In the genomic region with DNA sequence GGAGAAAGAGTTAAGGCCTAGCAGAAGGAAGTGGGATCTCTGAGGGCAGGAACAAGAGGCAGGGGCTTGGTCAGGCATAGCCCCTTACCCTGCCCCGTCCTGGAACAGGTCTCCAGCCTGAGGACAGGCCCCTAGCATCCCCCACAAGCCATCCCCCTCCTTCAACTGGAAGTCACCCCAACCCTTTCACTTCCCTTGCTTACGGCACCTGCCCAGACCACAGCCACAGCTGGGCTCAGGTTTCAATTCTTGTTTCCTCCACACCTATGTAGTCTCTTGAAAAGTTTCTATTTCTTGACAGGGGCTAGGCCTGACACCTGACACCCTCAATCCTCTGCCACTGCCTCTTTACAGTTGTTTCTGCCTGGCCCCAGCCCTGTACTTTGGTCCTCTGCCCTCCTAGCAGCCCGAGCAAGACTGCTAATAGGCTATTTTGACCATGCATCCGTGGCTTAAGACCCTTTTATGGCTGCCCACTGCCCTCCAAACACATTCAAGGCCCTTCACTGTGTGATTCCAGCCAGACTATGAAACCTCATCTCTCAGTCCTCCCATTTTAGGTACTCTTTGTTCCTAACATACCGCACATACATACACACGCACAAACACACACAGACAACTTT, we compare ENCODE assay signal across 8 cellular contexts. TPM values are rescaled to one million over a fixed set of nuclear protein-coding genes. Genes with fewer than 3 reads are reported as not detected.
A peak's percentile ranks its signal among the peaks of the same experiment; 100 is the strongest.
DNase-seq lines count a peak whose midpoint lies in the region; ATAC-seq and TF ChIP-seq lines count a peak whose summit lies in the region.

No MANE protein-coding gene starts in this region.

- H3K9me3 Mint-ChIP-seq in activated CD8-positive, alpha-beta T cell treated with anti-CD3 and anti-CD28 coated beads, Interleukin-2, amount 10 ng/mL, durations not matched to agents 7 days and 5 days (ENCODE audit: insufficient read depth), result no peaks in the 10 kb centered on the region

- H3K27me3 ChIP-seq in DOHH2 (ENCODE audit: control insufficient read depth, low read length), result no peaks in the 10 kb centered on the region
- no peaks in the 10 kb centered on the region for H3K27me3 ChIP-seq in muscle layer of duodenum (ENCODE audit: low read depth, low read length)

- no peaks in the 10 kb centered on the region for H3K27me3 Mint-ChIP-seq in activated CD8-positive, alpha-beta T cell treated with anti-CD3 and anti-CD28 coated beads, Interleukin-2, amount 10 ng/mL, durations not matched to agents 7 days and 5 days (ENCODE audit: low read depth)

- CTCF ChIA-PET in activated CD8-positive, alpha-beta T cell treated with anti-CD3 and anti-CD28 coated beads, Interleukin-2, amount 10 ng/mL, durations not matched to agents 7 days and 5 days (lab: Charles Lee), result interaction anchor here (1.1 to 4.5 kb wide), 3 partner anchors 10 to 339 kb away, joined by 3 to 69 read pairs (median 13); partner anchors contain the start of gene FCHSD2

- H3K4me1 ChIP-seq in DOHH2 (ENCODE audit: control insufficient read depth, low read length) (peaks cover 100% of the 10 kb centered on the region), muscle layer of duodenum (ENCODE audit: control insufficient read depth in 1 of 2, insufficient read depth in 2 of 2, low read length in 2 of 2) (peaks cover 17 to 35% of the 10 kb centered on the region in 2 donors)

- H3K4me3 ChIP-seq in DOHH2 (ENCODE audit: low read length), result peak overlapping the region; percentile 70
- no peak overlapping the region for H3K4me3 ChIP-seq in muscle layer of duodenum (ENCODE audit: low read depth in 1 of 2, low read length in 2 of 2)

- POLR2A ChIA-PET in activated CD8-positive, alpha-beta T cell treated with anti-CD3 and anti-CD28 coated beads, Interleukin-2, amount 10 ng/mL, durations not matched to agents 7 days and 5 days (lab: Charles Lee), result interaction anchor here (0.8 to 4.5 kb wide), 5 partner anchors 8 to 1256 kb away, joined by 3 to 83 read pairs (median 4); partner anchors contain the start of gene FCHSD2

- peak; percentile 84 for DNase-seq in activated CD8-positive, alpha-beta T cell treated with anti-CD3 and anti-CD28 coated beads, Interleukin-2, amount 10 ng/mL, durations not matched to agents 7 days and 5 days
- DNase-seq in HUDEP-2 (lab: John Stamatoyannopoulos, UW; ENCODE audit: unreplicated experiment in 76 of 76), result no peak
- DNase-seq in cortex of kidney (lab: John Stamatoyannopoulos, UW), result no peak
- no peak for DNase-seq in NCI-H1105 (lab: John Stamatoyannopoulos, UW)

- H3K36me3 ChIP-seq in DOHH2 (ENCODE audit: control insufficient read depth, low read length), result peaks cover 45% of the 10 kb centered on the region
- H3K36me3 ChIP-seq in muscle layer of duodenum (ENCODE audit: control insufficient read depth in 1 of 2, insufficient read depth in 2 of 2, low read length in 2 of 2), result no peaks in the 10 kb centered on the region

- H3K4me3 Mint-ChIP-seq in activated CD8-positive, alpha-beta T cell treated with anti-CD3 and anti-CD28 coated beads, Interleukin-2, amount 10 ng/mL, durations not matched to agents 7 days and 5 days, result peak overlapping the region; percentile 37

- TF ChIP-seq CTCF in DOHH2 (IDR thresholded peaks at IDR 0.05; ENCODE audit: low read depth, low read length, poor library complexity, severe bottlenecking), result no peak

- H3K36me3 Mint-ChIP-seq in activated CD8-positive, alpha-beta T cell treated with anti-CD3 and anti-CD28 coated beads, Interleukin-2, amount 10 ng/mL, durations not matched to agents 7 days and 5 days (ENCODE audit: low read depth), result no peaks in the 10 kb centered on the region

- H3K27ac ChIP-seq in DOHH2 (ENCODE audit: low read depth, low read length), result peak overlapping the region; percentile 98
- H3K27ac ChIP-seq in muscle layer of duodenum (ENCODE audit: low read length), result peak overlapping the region; percentile 48

- H3F3A ChIP-seq in DOHH2 (ENCODE audit: control insufficient read depth, insufficient read depth), result peaks cover 44% of the 10 kb centered on the region

- peak overlapping the region; percentile 94 for H3K4me2 ChIP-seq in DOHH2 (ENCODE audit: low read length)

- H4K20me1 ChIP-seq in DOHH2 (ENCODE audit: control insufficient read depth, insufficient read depth, low read depth, low read length), result no peaks in the 10 kb centered on the region

- no peaks in the 10 kb centered on the region for H3K9me3 ChIP-seq in DOHH2 (ENCODE audit: control insufficient read depth, insufficient read depth, low read length)
- no peaks in the 10 kb centered on the region for H3K9me3 ChIP-seq in muscle layer of duodenum (ENCODE audit: control insufficient read depth in 1 of 2, low read length in 2 of 2)

- peak overlapping the region; percentile 92 for H3K27ac Mint-ChIP-seq in activated CD8-positive, alpha-beta T cell treated with anti-CD3 and anti-CD28 coated beads, Interleukin-2, amount 10 ng/mL, durations not matched to agents 7 days and 5 days

- 0 out of 2 replicates have a peak, but pooled peaks cover under 1% of the 10 kb centered on the region for H3K79me2 ChIP-seq in DOHH2 (ENCODE audit: control insufficient read depth, low read length)

- no peaks in the 10 kb centered on the region for H3K9me2 ChIP-seq in DOHH2 (replicated peaks; ENCODE audit: control insufficient read depth, low read length)

- ATAC-seq in GM19468 (IDR thresholded peaks at IDR 0.05; ENCODE audit: extremely low read depth, unreplicated experiment) (peak; percentile 70), HG03520 (IDR thresholded peaks at IDR 0.05; ENCODE audit: unreplicated experiment) (peak; percentile 77)
- peak; percentile 78 for ATAC-seq in activated CD8-positive, alpha-beta T cell treated with anti-CD3 and anti-CD28 coated beads, Interleukin-2, amount 10 ng/mL, durations not matched to agents 7 days and 5 days

- peaks cover 96% of the 10 kb centered on the region for H3K4me1 Mint-ChIP-seq in activated CD8-positive, alpha-beta T cell treated with anti-CD3 and anti-CD28 coated beads, Interleukin-2, amount 10 ng/mL, durations not matched to agents 7 days and 5 days (ENCODE audit: low read depth)

RNA-seq across cellular contexts. Expression of gene FCHSD2, which starts 10.9 kb away (rescaled TPM):
- total RNA-seq in activated CD8-positive, alpha-beta T cell treated with anti-CD3 and anti-CD28 coated beads, Interleukin-2, amount 10 ng/mL, durations not matched to agents 7 days and 5 days, result 10 to 100 TPM; 49.6 to 51.8 TPM
